ENCODE assay signal across 8 cellular contexts in the genomic region with DNA sequence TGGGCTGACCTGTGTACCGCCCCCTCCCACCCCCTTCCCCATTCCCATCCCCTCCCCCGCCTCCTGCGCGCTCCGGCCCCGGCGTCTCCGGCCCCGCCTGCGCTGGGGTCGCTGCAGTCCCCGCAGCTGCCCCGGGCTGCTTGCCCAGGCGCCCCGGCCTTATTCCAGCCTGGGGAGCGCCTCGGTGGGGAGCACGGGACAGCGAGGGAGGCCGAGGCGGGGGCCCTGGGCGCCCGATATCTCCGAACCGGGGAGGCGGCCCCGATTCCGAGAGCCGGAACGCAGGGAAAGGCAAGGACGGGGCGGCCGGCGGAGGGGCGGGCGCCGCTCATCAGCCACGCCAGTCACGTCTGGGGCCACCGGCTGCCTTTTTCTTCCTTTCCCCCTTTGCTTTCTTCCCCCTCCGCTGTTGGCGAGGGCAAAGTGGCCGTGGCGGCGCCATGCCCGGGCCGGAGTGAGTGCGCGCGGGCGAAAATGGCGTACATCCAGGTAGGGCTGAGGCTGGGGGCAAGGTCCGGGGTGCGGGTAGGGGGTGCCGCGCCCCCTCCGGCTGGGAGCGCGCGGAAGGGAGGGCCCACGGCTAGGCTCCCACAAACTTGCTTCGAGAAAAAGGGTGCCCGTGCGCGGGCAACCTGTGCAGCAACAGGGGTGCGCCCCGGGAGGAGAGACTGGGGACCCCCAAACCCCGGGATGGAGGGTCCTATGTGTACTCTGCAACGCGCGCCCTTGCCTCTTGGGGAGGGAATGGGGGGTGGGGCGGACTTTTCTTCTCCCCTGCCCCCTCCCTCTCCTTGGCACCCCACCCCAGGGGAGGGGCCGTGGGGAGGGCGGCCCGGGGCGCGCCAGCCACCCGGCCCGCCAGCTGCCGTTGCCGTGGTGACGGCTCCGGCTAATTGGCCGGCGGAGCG. TPM values are rescaled to one million over a fixed set of nuclear protein-coding genes. Genes with fewer than 3 reads are reported as not detected.
DNase-seq lines count a peak whose midpoint lies in the region; ATAC-seq and TF ChIP-seq lines count a peak whose summit lies in the region.

A gene with protein sequence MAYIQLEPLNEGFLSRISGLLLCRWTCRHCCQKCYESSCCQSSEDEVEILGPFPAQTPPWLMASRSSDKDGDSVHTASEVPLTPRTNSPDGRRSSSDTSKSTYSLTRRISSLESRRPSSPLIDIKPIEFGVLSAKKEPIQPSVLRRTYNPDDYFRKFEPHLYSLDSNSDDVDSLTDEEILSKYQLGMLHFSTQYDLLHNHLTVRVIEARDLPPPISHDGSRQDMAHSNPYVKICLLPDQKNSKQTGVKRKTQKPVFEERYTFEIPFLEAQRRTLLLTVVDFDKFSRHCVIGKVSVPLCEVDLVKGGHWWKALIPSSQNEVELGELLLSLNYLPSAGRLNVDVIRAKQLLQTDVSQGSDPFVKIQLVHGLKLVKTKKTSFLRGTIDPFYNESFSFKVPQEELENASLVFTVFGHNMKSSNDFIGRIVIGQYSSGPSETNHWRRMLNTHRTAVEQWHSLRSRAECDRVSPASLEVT (plus strand): TSS at position 68 of the 908 bp plus-strand sequence. CDS start 407 bp downstream, at position 475.

- H3K4me3 ChIP-seq in SU-DHL-6 (ENCODE audit: insufficient read depth, low read length, poor library complexity, severe bottlenecking) (peak within 1 kb of the TSS; percentile 23), heart right ventricle (peak within 1 kb of the TSS; percentile 45 to 64 (median 58)), retinal pigment epithelial cell (ENCODE audit: low read length) (peak within 1 kb of the TSS; percentile 68)

- peak within 1 kb of the TSS; percentile 48 for H3K4me2 ChIP-seq in SU-DHL-6 (ENCODE audit: low read depth, low read length, poor library complexity, severe bottlenecking)

- intact Hi-C loops in heart right ventricle (cut with DNase I): loop anchor here in 6 of 10 donors (5.0 to 10.0 kb wide), 6 partner anchors 54 to 334 kb away; a partner anchor contains a TSS

- H3K4me1 ChIP-seq in heart right ventricle: peaks cover 0 to 24% (median 15%) of the 10 kb centered on the region in 9 donors

- H3K79me2 ChIP-seq in SU-DHL-6 (ENCODE audit: insufficient read depth, low read length): no peaks in the 10 kb centered on the region

- H3K9me2 ChIP-seq in SU-DHL-6 (replicated peaks; ENCODE audit: insufficient read depth, low read length): no peaks in the 10 kb centered on the region

- H3F3A ChIP-seq in SU-DHL-6 (ENCODE audit: insufficient read depth): no peaks in the 10 kb centered on the region

- H3K36me3 ChIP-seq in SU-DHL-6 (ENCODE audit: low read length) (no peaks in the 10 kb centered on the region), heart right ventricle (no peaks in the 10 kb centered on the region)

- DNase-seq in stimulated activated CD4-positive, alpha-beta T cell treated with anti-CD3 and anti-CD28 coated beads, Interleukin-15, amount 100 ng/mL, for 24 hours: peak; percentile 6
- no peak for DNase-seq in stimulated activated CD4-positive, alpha-beta T cell treated with anti-CD3 and anti-CD28 coated beads, Interleukin-1b, Interleukin-23, amount 100 ng/mL, for 48 hours
- DNase-seq in heart right ventricle (peak; percentile 14 to 43), retinal pigment epithelial cell (ENCODE audit: low read depth) (no peak)

- H3K27ac ChIP-seq in SU-DHL-6 (ENCODE audit: low read depth, low read length) (no peak within 1 kb of the TSS), heart right ventricle (peak within 1 kb of the TSS in 5 of 10 donors; percentile 54 to 71 (median 66))

- H3K27me3 ChIP-seq in SU-DHL-6 (ENCODE audit: low read length): no peaks in the 10 kb centered on the region
- H3K27me3 ChIP-seq in heart right ventricle: peaks cover 0 to 61% (median 27%) of the 10 kb centered on the region in 7 donors

- H2AFZ ChIP-seq in SU-DHL-6 (ENCODE audit: low read depth, low read length, severe bottlenecking): no peak within 1 kb of the TSS

- ATAC-seq in heart right ventricle (peak; percentile 43 to 66 (median 58)), HG03108 (IDR thresholded peaks at IDR 0.05; ENCODE audit: unreplicated experiment) (no peak), GM21390 (IDR thresholded peaks at IDR 0.05; ENCODE audit: unreplicated experiment) (no peak), HG02571 (IDR thresholded peaks at IDR 0.05; ENCODE audit: unreplicated experiment) (no peak)

- 1% methylated on average over 79 to 86 of the region's 86 CpGs for WGBS in heart right ventricle, 2 donors

- TF ChIP-seq CTCF in SU-DHL-6 (IDR thresholded peaks at IDR 0.05; ENCODE audit: insufficient read depth, low read length, poor library complexity, severe bottlenecking): no peak
- no peak for TF ChIP-seq CTCF in heart right ventricle (IDR thresholded peaks at IDR 0.05)
- TF ChIP-seq CTCF in retinal pigment epithelial cell (conservative IDR thresholded peaks at IDR 0.05; ENCODE audit: low read depth, low read length): no peak

- H4K20me1 ChIP-seq in SU-DHL-6 (ENCODE audit: low read depth, low read length): no peaks in the 10 kb centered on the region

- no peak within 1 kb of the TSS for H3K9ac ChIP-seq in SU-DHL-6 (ENCODE audit: low read length)

- no peaks in the 10 kb centered on the region for H3K9me3 ChIP-seq in SU-DHL-6 (ENCODE audit: insufficient read depth, low read length)
- no peaks in the 10 kb centered on the region for H3K9me3 ChIP-seq in heart right ventricle

RNA-seq across cellular contexts. Expression of the gene that starts here (rescaled TPM):
- 1 to 10 TPM in 3 of 10 donors, under 1 TPM in 7; 0.20 to 1.3 (median 0.69) TPM for total RNA-seq in heart right ventricle
- under 1 TPM; 0.41 to 0.51 TPM for polyA plus RNA-seq in heart right ventricle

Comparison
In these comparisons a context has a peak if more than half of its experiments do, and no peak if none do; other contexts are left out.
1. DNase-seq: peak in stimulated activated CD4-positive, alpha-beta T cell treated with anti-CD3 and anti-CD28 coated beads, Interleukin-15, amount 100 ng/mL, for 24 hours (single experiment) and heart right ventricle (2 of 2); none in stimulated activated CD4-positive, alpha-beta T cell treated with anti-CD3 and anti-CD28 coated beads, Interleukin-1b, Interleukin-23, amount 100 ng/mL, for 48 hours (single experiment) and retinal pigment epithelial cell (single experiment).
2. ATAC-seq: peak in heart right ventricle (8 of 8); none in HG03108 (single experiment), GM21390 (single experiment) and HG02571 (single experiment).
3. Peak in every context shown above with its lines, with median percentiles within 50 percentile points of each other: H3K4me3 ChIP-seq.